ENCODE assay signal across 12 cellular contexts in genomic region chr10:1229116-1229515, GRCh38.
A peak's percentile ranks its signal among the peaks of the same experiment; 100 is the strongest.
DNase-seq lines count a peak whose midpoint lies in the region; ATAC-seq and TF ChIP-seq lines count a peak whose summit lies in the region.
"Had no signal": no experiment of that assay in that cellular context is flagged by ENCODE, and none has a peak within 500 bp of the region (broad histone marks: within the 10 kb centered on the region; RNA-seq: fewer than 3 reads in every experiment).

No MANE protein-coding gene starts in this region.

- CTCF ChIA-PET in WTC11 (lab: Charles Lee) = interaction anchor here (0.8 to 2.3 kb wide), 4 partner anchors 14 to 140 kb away, joined by 3 to 9 read pairs (median 5); no protein-coding TSS in a partner anchor

- no peak overlapping the region for H3K27ac ChIP-seq in right atrium auricular region
- no peak overlapping the region for H3K27ac ChIP-seq in right cardiac atrium (ENCODE audit: low read length)
- H3K27ac ChIP-seq: C4-2B, GM23248 had no signal

- no peak overlapping the region for H3K4me3 Mint-ChIP-seq in WTC11
- H3K4me3 Mint-ChIP-seq: B cell; CD4-positive, alpha-beta T cell had no signal

- H3K9me3 ChIP-seq in right atrium auricular region (no peaks in the 10 kb centered on the region), right cardiac atrium (ENCODE audit: control insufficient read depth, low read length) (no peaks in the 10 kb centered on the region)
- H3K9me3 ChIP-seq: Caco-2 had no signal

- no peaks in the 10 kb centered on the region for H3K4me1 ChIP-seq in right atrium auricular region
- H3K4me1 ChIP-seq in right cardiac atrium (ENCODE audit: control insufficient read depth, insufficient read depth, low read length) = no peaks in the 10 kb centered on the region

- intact Hi-C loops in right cardiac atrium (cut with DNase I) = no loop called here

- no peak overlapping the region for H3K27ac Mint-ChIP-seq in WTC11
- H3K27ac Mint-ChIP-seq: B cell; CD4-positive, alpha-beta T cell had no signal

- WGBS in right cardiac atrium = 61% methylated on average over 3 of the region's 3 CpGs

- H3K9me3 Mint-ChIP-seq in WTC11 = peaks cover 20% of the 10 kb centered on the region

- H3K27me3 Mint-ChIP-seq in WTC11 (ENCODE audit: low read depth) = peaks cover 8% of the 10 kb centered on the region

- no peak overlapping the region for H3K4me3 ChIP-seq in right atrium auricular region
- no peak overlapping the region for H3K4me3 ChIP-seq in right cardiac atrium (ENCODE audit: low read length)
- H3K4me3 ChIP-seq: GM23248 had no signal

- H3K36me3 ChIP-seq in right atrium auricular region = no peaks in the 10 kb centered on the region

- H3K4me1 Mint-ChIP-seq in WTC11 = peaks cover 30% of the 10 kb centered on the region
- H3K4me1 Mint-ChIP-seq: B cell had no signal

- H3K27me3 ChIP-seq in right atrium auricular region = no peaks in the 10 kb centered on the region
- no peaks in the 10 kb centered on the region for H3K27me3 ChIP-seq in right cardiac atrium (ENCODE audit: control insufficient read depth, insufficient read depth)

- POLR2A ChIA-PET in WTC11 (lab: Charles Lee) = no interaction called here

- TF ChIP-seq CTCF in right atrium auricular region (IDR thresholded peaks at IDR 0.05) = no peak
- no peak for TF ChIP-seq CTCF in WTC11 (IDR thresholded peaks at IDR 0.05)

- ATAC-seq in right cardiac atrium (no peak), WTC11 (no peak), HG03469 (IDR thresholded peaks at IDR 0.05; ENCODE audit: unreplicated experiment) (no peak), HG02884 (IDR thresholded peaks at IDR 0.05; ENCODE audit: unreplicated experiment) (no peak)

- peaks cover 30% of the 10 kb centered on the region for H3K36me3 Mint-ChIP-seq in WTC11

- DNase-seq in right atrium auricular region (ENCODE audit: low spot score) (peak; percentile 52), right cardiac atrium (no peak), WTC11 (ENCODE audit: low spot score) (peak; percentile 9), mesenteric fat pad (ENCODE audit: low spot score) (peak; percentile 55), C1 segment of cervical spinal cord (lab: John Stamatoyannopoulos, UW) (no peak)
- DNase-seq: Caco-2; CD4-positive, alpha-beta T cell; GM23248 had no signal

TF ChIP-seq in WTC11, 78 proteins besides CTCF, POLR2A, EP300 and RAD21:
- no peak for TF ChIP-seq EMX1 (CRISPR knock-in tag; IDR thresholded peaks at IDR 0.05)
- no peak for TF ChIP-seq SP1 (CRISPR knock-in tag; conservative IDR thresholded peaks at IDR 0.05)
- no peak for TF ChIP-seq CDX4 (CRISPR knock-in tag; IDR thresholded peaks at IDR 0.05; ENCODE audit: borderline replicate concordance)
- TF ChIP-seq ZNF219 (CRISPR knock-in tag; IDR thresholded peaks at IDR 0.05; ENCODE audit: borderline replicate concordance) = no peak
- no peak for TF ChIP-seq TEAD4 (CRISPR knock-in tag; IDR thresholded peaks at IDR 0.05)
TF ChIP-seq in WTC11: peak in this region for 0.

Comparison
In these comparisons a context has a peak if more than half of its experiments do, and no peak if none do; other contexts are left out.
1. DNase-seq: peak in right atrium auricular region (single experiment), WTC11 (single experiment) and mesenteric fat pad (single experiment); none in right cardiac atrium (0 of 3) and C1 segment of cervical spinal cord (0 of 14).